Comparison of ENCODE assay signal across 35 cellular contexts in genomic region chr3:53003320-53003719, GRCh38.
"Had no signal": no experiment of that assay in that cellular context is flagged by ENCODE, and none has a peak within 500 bp of the region (broad histone marks: within the 10 kb centered on the region; RNA-seq: fewer than 3 reads in every experiment).

No MANE protein-coding gene starts in this region.

- H3K4me3 ChIP-seq: MG63 had no signal

- H3K27me3 ChIP-seq: MG63 had no signal

- H3K36me3 ChIP-seq: MG63 had no signal

- H3K9me3 ChIP-seq: MG63 had no signal

- DNase-seq: Kasumi-1, MG63, MM.1S, MV-4-11, NCI-H1048, NCI-H1092, NCI-H1092 treated with DMSO at 0.1 percent for 48 hours, NCI-H1105, NCI-H1105 treated with DMSO at 0.1 percent for 48 hours, NCI-H1417, NCI-H1417 treated with DMSO at 0.1 percent for 48 hours, NCI-H1436, NCI-H1436 treated with DMSO at 0.1 percent for 48 hours, NCI-H146, NCI-H1694, NCI-H1694 treated with DMSO at 0.1 percent for 48 hours, NCI-H187, NCI-H187 treated with DMSO at 0.1 percent for 48 hours, NCI-H1930, NCI-H2029, NCI-H2029 treated with DMSO at 0.1 percent for 48 hours, NCI-H2081, NCI-H2081 treated with DMSO at 0.1 percent for 48 hours, NCI-H2107, NCI-H2171, NCI-H2171 treated with DMSO at 0.1 percent for 48 hours, NCI-H2227 treated with DMSO at 0.1 percent for 48 hours, NCI-H226, NCI-H345, NCI-H446, NCI-H446 treated with DMSO at 0.1 percent for 48 hours, NCI-H510A, NCI-H510A treated with DMSO at 0.1 percent for 48 hours, NCI-H524, NCI-H524 treated with DMSO at 0.1 percent for 48 hours had no signal
